ENCODE assay signal across 1 cellular context in the genomic region with DNA sequence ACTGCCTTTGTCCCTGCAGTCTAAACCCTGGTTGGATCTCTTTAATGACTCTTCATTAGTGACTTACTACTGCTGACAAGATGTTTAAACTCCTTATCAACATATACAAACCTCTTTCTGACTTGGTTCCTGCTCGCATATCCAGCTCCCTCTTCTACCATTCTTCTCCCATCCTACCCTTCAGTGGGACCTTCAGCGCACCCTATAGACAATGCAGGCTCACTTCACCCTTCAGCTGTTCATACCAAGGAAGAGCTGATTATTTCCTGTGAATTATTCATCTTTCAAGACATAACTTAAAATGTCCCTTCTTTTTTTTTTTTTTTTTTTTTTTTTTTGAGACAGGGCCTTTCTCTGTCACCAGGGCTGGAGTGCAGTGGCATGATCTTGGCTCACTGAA.
TF ChIP-seq lines count a peak whose summit lies in the region.

No MANE protein-coding gene starts in this region.

TF ChIP-seq in WTC11, 78 proteins besides CTCF, POLR2A, EP300 and RAD21 (continued from another document):
- TF ChIP-seq, protein P1, sequence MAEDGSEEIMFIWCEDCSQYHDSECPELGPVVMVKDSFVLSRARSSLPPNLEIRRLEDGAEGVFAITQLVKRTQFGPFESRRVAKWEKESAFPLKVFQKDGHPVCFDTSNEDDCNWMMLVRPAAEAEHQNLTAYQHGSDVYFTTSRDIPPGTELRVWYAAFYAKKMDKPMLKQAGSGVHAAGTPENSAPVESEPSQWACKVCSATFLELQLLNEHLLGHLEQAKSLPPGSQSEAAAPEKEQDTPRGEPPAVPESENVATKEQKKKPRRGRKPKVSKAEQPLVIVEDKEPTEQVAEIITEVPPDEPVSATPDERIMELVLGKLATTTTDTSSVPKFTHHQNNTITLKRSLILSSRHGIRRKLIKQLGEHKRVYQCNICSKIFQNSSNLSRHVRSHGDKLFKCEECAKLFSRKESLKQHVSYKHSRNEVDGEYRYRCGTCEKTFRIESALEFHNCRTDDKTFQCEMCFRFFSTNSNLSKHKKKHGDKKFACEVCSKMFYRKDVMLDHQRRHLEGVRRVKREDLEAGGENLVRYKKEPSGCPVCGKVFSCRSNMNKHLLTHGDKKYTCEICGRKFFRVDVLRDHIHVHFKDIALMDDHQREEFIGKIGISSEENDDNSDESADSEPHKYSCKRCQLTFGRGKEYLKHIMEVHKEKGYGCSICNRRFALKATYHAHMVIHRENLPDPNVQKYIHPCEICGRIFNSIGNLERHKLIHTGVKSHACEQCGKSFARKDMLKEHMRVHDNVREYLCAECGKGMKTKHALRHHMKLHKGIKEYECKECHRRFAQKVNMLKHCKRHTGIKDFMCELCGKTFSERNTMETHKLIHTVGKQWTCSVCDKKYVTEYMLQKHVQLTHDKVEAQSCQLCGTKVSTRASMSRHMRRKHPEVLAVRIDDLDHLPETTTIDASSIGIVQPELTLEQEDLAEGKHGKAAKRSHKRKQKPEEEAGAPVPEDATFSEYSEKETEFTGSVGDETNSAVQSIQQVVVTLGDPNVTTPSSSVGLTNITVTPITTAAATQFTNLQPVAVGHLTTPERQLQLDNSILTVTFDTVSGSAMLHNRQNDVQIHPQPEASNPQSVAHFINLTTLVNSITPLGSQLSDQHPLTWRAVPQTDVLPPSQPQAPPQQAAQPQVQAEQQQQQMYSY (CRISPR knock-in tag; IDR thresholded peaks at IDR 0.05) = no peak
- TF ChIP-seq ZNF138 (CRISPR knock-in tag; conservative IDR thresholded peaks at IDR 0.05) (no peak), MXD4 (CRISPR knock-in tag; IDR thresholded peaks at IDR 0.05; ENCODE audit: borderline replicate concordance) (no peak)
